7 cellular contexts compared by ENCODE assay signal in genomic region chr18:46047369-46047768, GRCh38. TPM values are rescaled to one million over a fixed set of nuclear protein-coding genes. Genes with fewer than 3 reads are reported as not detected.
DNase-seq lines count a peak whose midpoint lies in the region; TF ChIP-seq lines count a peak whose summit lies in the region.
"Not testable (repeated sequence)": the region's sequence is repeated elsewhere in the genome, so short reads cannot be mapped to it uniquely, and the experiment has no call there.

No MANE protein-coding gene starts in this region.

- dilution Hi-C loops in mammary epithelial cell (cut with HindIII; ENCODE audit: low sequenced_read_pairs), result not testable (repeated sequence)

- WGBS in mammary epithelial cell (ENCODE audit: low coverage, missing lambda C conversion rate), result 38% methylated on average over 13 of the region's 13 CpGs
- WGBS in hepatocyte (ENCODE audit: low lambda C conversion rate, missing lambda C conversion rate), result 89% methylated on average over 12 of the region's 13 CpGs
- WGBS in trophoblast cell (ENCODE audit: extremely low coverage, insufficient coverage, insufficient read length), result no CpG with 5 or more reads among the region's 13 CpGs
- 92 to 95% (median 93%) methylated on average over 13 of the region's 13 CpGs for WGBS in spleen, 5 donors

- not testable (repeated sequence) for H3K36me3 ChIP-seq in mammary epithelial cell (ENCODE audit: insufficient read depth, low read length); hepatocyte (replicated peaks; ENCODE audit: insufficient read depth, low read depth); trophoblast cell (ENCODE audit: control insufficient read depth in 1 of 2, insufficient read depth in 2 of 2, low read length in 2 of 2)
- H3K36me3 ChIP-seq in spleen, result peaks cover 0 to 18% (median 0%) of the 10 kb centered on the region in 6 donors

- not testable (repeated sequence) for H3K9me3 ChIP-seq in mammary epithelial cell (replicated peaks; ENCODE audit: insufficient read depth, low read length); hepatocyte (ENCODE audit: low read depth); trophoblast cell (ENCODE audit: insufficient read depth, low read depth, low read length); spleen

- H3K4ac ChIP-seq in trophoblast cell (ENCODE audit: low read depth, low read length), result not testable (repeated sequence)

- BruUV-seq in mammary epithelial cell (replicated peaks; lab: Mats Ljungman, UMichigan), result not testable (repeated sequence)

- not testable (repeated sequence) for H3K23ac ChIP-seq in trophoblast cell (ENCODE audit: low read length)

- CTCF ChIA-PET in mammary epithelial cell (lab: Charles Lee; ENCODE audit: low non-redundant PET), result not testable (repeated sequence)

- H2AK5ac ChIP-seq in trophoblast cell (ENCODE audit: low read length), result not testable (repeated sequence)

- H3K4me3 ChIP-seq in mammary epithelial cell (replicated peaks in 1 of 3; ENCODE audit: insufficient read depth in 1 of 3, low read depth in 2 of 3, low read length in 3 of 3); hepatocyte; trophoblast cell (ENCODE audit: low read depth, low read length); spleen: not testable (repeated sequence)

- not testable (repeated sequence) for H3K18ac ChIP-seq in trophoblast cell (ENCODE audit: low read length)

- not testable (repeated sequence) for TF ChIP-seq CTCF in mammary epithelial cell (conservative IDR thresholded peaks at IDR 0.05 in 1 of 2, IDR thresholded peaks at IDR 0.05 in 1 of 2; ENCODE audit: extremely low read depth in 1 of 2, insufficient read depth in 1 of 2, low read depth in 1 of 2, low read length in 2 of 2); hepatocyte (IDR thresholded peaks at IDR 0.05; ENCODE audit: poor library complexity); spleen (IDR thresholded peaks at IDR 0.05 in 8 of 11, conservative IDR thresholded peaks at IDR 0.05 in 3 of 11)

- H3K79me2 ChIP-seq in mammary epithelial cell (ENCODE audit: insufficient read depth, low read length) (peaks cover 70% of the 10 kb centered on the region), hepatocyte (peaks cover 27% of the 10 kb centered on the region)
- H3K79me2 ChIP-seq in trophoblast cell (ENCODE audit: control insufficient read depth, insufficient read depth, low read length, poor library complexity), result not testable (repeated sequence)

- not testable (repeated sequence) for TF ChIP-seq POLR2A in spleen (IDR thresholded peaks at IDR 0.05)

- not testable (repeated sequence) for H2BK5ac ChIP-seq in trophoblast cell (ENCODE audit: low read depth, low read length, poor library complexity)

- not testable (repeated sequence) for H4K91ac ChIP-seq in trophoblast cell (ENCODE audit: low read depth, low read length)

- H3K79me1 ChIP-seq in trophoblast cell (ENCODE audit: low read length), result not testable (repeated sequence)

- not testable (repeated sequence) for H3K27me3 ChIP-seq in mammary epithelial cell (ENCODE audit: insufficient read depth, low read length); hepatocyte; trophoblast cell (ENCODE audit: insufficient read depth, low read length); spleen (replicated peaks in 1 of 7)

- DNase-seq in EH (ENCODE audit: low read depth) (peak; percentile 31), M059J (ENCODE audit: low read depth) (peak; percentile 51), mammary epithelial cell (peak; percentile 77), kidney tubule cell (ENCODE audit: low spot score) (peak; percentile 25), trophoblast cell (peak; percentile 34 to 55)
- DNase-seq in hepatocyte (ENCODE audit: low spot score); spleen: not testable (repeated sequence)

- in situ Hi-C loops in mammary epithelial cell (cut with MboI; ENCODE audit: low sequenced_read_pairs in 2 of 2), result not testable (repeated sequence)

- H3K27ac ChIP-seq in mammary epithelial cell (ENCODE audit: insufficient read depth, low read depth, low read length) (peak overlapping the region; percentile 32), hepatocyte (peak overlapping the region; percentile 47), spleen (peak overlapping the region in 5 of 8 donors; percentile 4 to 60 (median 31))
- not testable (repeated sequence) for H3K27ac ChIP-seq in trophoblast cell (ENCODE audit: low read depth, low read length)

- not testable (repeated sequence) for H2AFZ ChIP-seq in mammary epithelial cell (ENCODE audit: low read depth, low read length); hepatocyte; trophoblast cell (ENCODE audit: insufficient read depth, low read length, poor library complexity)

- H3K9ac ChIP-seq in mammary epithelial cell (ENCODE audit: insufficient read depth, low read length); trophoblast cell (ENCODE audit: low read length): not testable (repeated sequence)

- H3K4me1 ChIP-seq in mammary epithelial cell (ENCODE audit: insufficient read depth, low read length), result peaks cover 33% of the 10 kb centered on the region
- peaks cover 18% of the 10 kb centered on the region for H3K4me1 ChIP-seq in hepatocyte (ENCODE audit: insufficient read depth)
- peaks cover 8 to 12% of the 10 kb centered on the region in 2 experiments for H3K4me1 ChIP-seq in trophoblast cell (ENCODE audit: control insufficient read depth in 1 of 2, insufficient read depth in 2 of 2, low read length in 2 of 2)
- H3K4me1 ChIP-seq in spleen, result peaks cover 12 to 61% (median 35%) of the 10 kb centered on the region in 6 donors

- H3K9me2 ChIP-seq in hepatocyte (replicated peaks; ENCODE audit: insufficient read depth), result not testable (repeated sequence)

- H4K8ac ChIP-seq in trophoblast cell (ENCODE audit: low read depth, low read length), result not testable (repeated sequence)

- H4K12ac ChIP-seq in trophoblast cell (ENCODE audit: low read depth, low read length), result not testable (repeated sequence)

- not testable (repeated sequence) for H2BK12ac ChIP-seq in trophoblast cell (ENCODE audit: low read length)

- not testable (repeated sequence) for H3K4me2 ChIP-seq in mammary epithelial cell (ENCODE audit: insufficient read depth, low read depth, low read length); hepatocyte; trophoblast cell (ENCODE audit: low read length)

- not testable (repeated sequence) for H3K14ac ChIP-seq in trophoblast cell (ENCODE audit: low read length)

- H4K20me1 ChIP-seq in mammary epithelial cell (ENCODE audit: insufficient read depth, low read length); hepatocyte (ENCODE audit: insufficient read depth, poor library complexity, severe bottlenecking): not testable (repeated sequence)

- H2BK120ac ChIP-seq in trophoblast cell (ENCODE audit: insufficient read depth, low read length, poor library complexity), result not testable (repeated sequence)

- intact Hi-C loops in mammary epithelial cell (cut with micrococcal nuclease); spleen (cut with DNase I; ENCODE audit: low total_unique reads): not testable (repeated sequence)

RNA-seq across cellular contexts. Expression of gene PSTPIP2, which starts 24.7 kb away (rescaled TPM):
- 0.76 and 1.3 TPM in 2 replicates for total RNA-seq in M059J (2014; rRNA removed; shearing (Covaris generic))
- 10 to 100 TPM; 33.2 to 33.7 TPM for total RNA-seq in mammary epithelial cell
- polyA plus RNA-seq in mammary epithelial cell, result 27.2 TPM
- polyA minus RNA-seq in mammary epithelial cell, result 21.2 TPM
- 21.2 and 24.5 TPM in 2 replicates for total RNA-seq in hepatocyte
- polyA plus RNA-seq in hepatocyte, result 10.0 and 11.9 TPM in 2 replicates
- polyA plus RNA-seq in trophoblast cell (2013), result 54.5 and 57.4 TPM in 2 replicates
- 100 to 1,000 TPM in 6 of 7 donors, 10 to 100 TPM in 1; 69.2 to 153 (median 132) TPM for total RNA-seq in spleen
- polyA plus RNA-seq in spleen, result 10 to 100 TPM; 18.3 to 58.7 (median 24.1) TPM

RNA-seq across cellular contexts. Expression of gene ATP5F1A, which starts 50.7 kb away (rescaled TPM):
- 526 and 639 TPM in 2 replicates for total RNA-seq in M059J (2014; rRNA removed; shearing (Covaris generic))
- total RNA-seq in mammary epithelial cell (100 to 1,000 TPM; 345 to 516 TPM), hepatocyte (931 and 979 TPM in 2 replicates), spleen (100 to 1,000 TPM; 250 to 364 (median 271) TPM)
- polyA plus RNA-seq in mammary epithelial cell (569 TPM), hepatocyte (533 and 609 TPM in 2 replicates), spleen (100 to 1,000 TPM; 188 to 283 (median 216) TPM)
- 555 TPM for polyA minus RNA-seq in mammary epithelial cell
- polyA plus RNA-seq in trophoblast cell (2013), result 277 and 282 TPM in 2 replicates

RNA-seq across cellular contexts. Expression of gene HAUS1, which starts 56.8 kb away (rescaled TPM):
- total RNA-seq in M059J (2014; rRNA removed; shearing (Covaris generic)), result 185 and 299 TPM in 2 replicates
- total RNA-seq in mammary epithelial cell, result 10 to 100 TPM; 12.3 to 26.3 TPM
- polyA plus RNA-seq in mammary epithelial cell, result 47.8 TPM
- 25.0 TPM for polyA minus RNA-seq in mammary epithelial cell
- total RNA-seq in hepatocyte, result 48.8 and 51.8 TPM in 2 replicates
- polyA plus RNA-seq in hepatocyte, result 31.8 and 36.5 TPM in 2 replicates
- polyA plus RNA-seq in trophoblast cell (2013), result 59.0 and 63.5 TPM in 2 replicates
- total RNA-seq in spleen, result 10 to 100 TPM; 15.6 to 21.6 (median 17.8) TPM
- 10 to 100 TPM; 31.4 to 44.9 (median 34.6) TPM for polyA plus RNA-seq in spleen
